Comparison of ENCODE assay signal across 1 cellular context in genomic region chr11:118194835-118195627, GRCh38.
A peak's percentile ranks its signal among the peaks of the same experiment; 100 is the strongest.
TF ChIP-seq lines count a peak whose summit lies in the region.

No MANE protein-coding gene starts in this region.

TF ChIP-seq in GM12878, 131 proteins besides CTCF, POLR2A, EP300 and RAD21:
- TF ChIP-seq LARP7 (IDR thresholded peaks at IDR 0.05), result 0 out of 2 replicates have a peak, but pooled peaks have one; percentile 6
- no peak for TF ChIP-seq USF2 (IDR thresholded peaks at IDR 0.05; ENCODE audit: borderline replicate concordance, low read depth, low read length)
- TF ChIP-seq HDAC2 (IDR thresholded peaks at IDR 0.05), result no peak
